ENCODE assay signal across 8 cellular contexts in the genomic region with DNA sequence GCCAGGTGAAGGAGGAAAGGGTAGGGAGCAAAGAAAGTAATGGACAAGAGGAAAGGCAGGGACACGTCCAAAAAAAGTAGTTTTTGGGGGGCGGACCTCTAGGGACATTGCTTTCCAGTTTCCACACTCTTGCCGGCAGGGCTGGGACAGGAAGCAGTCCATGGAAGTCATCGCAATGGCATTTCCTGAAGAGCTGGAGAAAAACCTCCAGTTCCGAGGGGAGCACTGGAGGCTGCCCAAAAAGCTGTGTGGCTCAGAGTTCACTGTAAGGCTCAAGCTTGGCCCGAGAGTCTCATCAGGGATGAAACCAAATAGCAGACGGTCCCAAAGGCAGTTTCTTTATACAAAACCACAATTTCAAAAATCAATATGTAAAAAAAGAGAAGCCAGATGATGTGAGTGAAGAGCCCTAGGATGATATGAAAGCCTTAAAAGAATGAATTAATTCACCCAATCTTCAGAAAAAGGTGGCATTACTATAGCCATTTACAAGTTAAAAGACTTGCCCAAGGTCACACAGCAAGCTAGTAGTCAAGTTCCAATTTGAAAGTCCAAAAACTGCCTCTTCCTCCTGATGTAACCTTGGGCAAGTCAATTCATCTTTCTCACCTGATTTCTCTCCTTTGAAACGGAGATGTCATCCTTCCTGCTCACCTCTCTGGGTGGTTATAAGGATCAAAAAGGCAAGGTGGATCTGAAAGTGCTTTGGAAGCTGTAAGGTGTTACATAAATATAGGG. TPM values are rescaled to one million over a fixed set of nuclear protein-coding genes. Genes with fewer than 3 reads are reported as not detected.
DNase-seq lines count a peak whose midpoint lies in the region; ATAC-seq, FAIRE-seq and TF ChIP-seq lines count a peak whose summit lies in the region.

No MANE protein-coding gene starts in this region.

- peak overlapping the region; percentile 85 for H3K27ac ChIP-seq in psoas muscle

- no peak for ATAC-seq in activated CD8-positive, alpha-beta T cell treated with anti-CD3 and anti-CD28 coated beads, Interleukin-2, amount 10 ng/mL, durations not matched to agents 7 days and 5 days
- ATAC-seq in Right ventricle myocardium inferior (peak; percentile 64), psoas muscle (peak in 3 of 4 donors; percentile 38 to 54 (median 49)), HG03159 (IDR thresholded peaks at IDR 0.05; ENCODE audit: unreplicated experiment) (no peak)

- H3K4me3 ChIP-seq in psoas muscle = peak overlapping the region; percentile 53

- H3K4me1 Mint-ChIP-seq in activated CD8-positive, alpha-beta T cell treated with anti-CD3 and anti-CD28 coated beads, Interleukin-2, amount 10 ng/mL, durations not matched to agents 7 days and 5 days (ENCODE audit: low read depth) = peaks cover 87% of the 10 kb centered on the region

- POLR2A ChIA-PET in activated CD8-positive, alpha-beta T cell treated with anti-CD3 and anti-CD28 coated beads, Interleukin-2, amount 10 ng/mL, durations not matched to agents 7 days and 5 days (lab: Charles Lee) = interaction anchor here (1.0 to 11.5 kb wide), 3 partner anchors 9 to 38 kb away, joined by 3 to 193 read pairs (median 3); partner anchors contain the start of gene BCL2L1

- TF ChIP-seq POLR2A in H54 (IDR thresholded peaks at IDR 0.05; ENCODE audit: low read depth, low read length) = no peak

- H3K27me3 Mint-ChIP-seq in activated CD8-positive, alpha-beta T cell treated with anti-CD3 and anti-CD28 coated beads, Interleukin-2, amount 10 ng/mL, durations not matched to agents 7 days and 5 days (ENCODE audit: low read depth) = no peaks in the 10 kb centered on the region

- CTCF ChIA-PET in activated CD8-positive, alpha-beta T cell treated with anti-CD3 and anti-CD28 coated beads, Interleukin-2, amount 10 ng/mL, durations not matched to agents 7 days and 5 days (lab: Charles Lee) = interaction anchor here (0.8 to 6.2 kb wide), 4 partner anchors 10 to 100 kb away, joined by 4 to 57 read pairs (median 8); partner anchors contain the start of gene BCL2L1

- H3K36me3 ChIP-seq in psoas muscle (ENCODE audit: insufficient read depth in 1 of 2, low read depth in 1 of 2) = peaks cover 15 to 42% of the 10 kb centered on the region in 2 donors

- FAIRE-seq in H54 (lab: Jason Lieb, UNC) = no peak

- H3K4me3 Mint-ChIP-seq in activated CD8-positive, alpha-beta T cell treated with anti-CD3 and anti-CD28 coated beads, Interleukin-2, amount 10 ng/mL, durations not matched to agents 7 days and 5 days = no peak overlapping the region

- H3K9me3 ChIP-seq in psoas muscle = no peaks in the 10 kb centered on the region

- no peaks in the 10 kb centered on the region for H3K27me3 ChIP-seq in psoas muscle (ENCODE audit: insufficient read depth in 3 of 3, low read length in 2 of 3)

- peak; percentile 71 for DNase-seq in H54 (ENCODE audit: insufficient read length, low spot score)
- no peak for DNase-seq in activated CD8-positive, alpha-beta T cell treated with anti-CD3 and anti-CD28 coated beads, Interleukin-2, amount 10 ng/mL, durations not matched to agents 7 days and 5 days
- peak; percentile 86 for DNase-seq in Right ventricle myocardium inferior (ENCODE audit: missing footprints)
- peak; percentile 88 to 90 for DNase-seq in psoas muscle
- DNase-seq in NCI-H524 (lab: John Stamatoyannopoulos, UW) = no peak
- DNase-seq in NCI-H2107 treated with DMSO at 0.1 percent for 48 hours (lab: John Stamatoyannopoulos, UW; ENCODE audit: unreplicated experiment) = no peak
- DNase-seq in NCI-H1105 treated with DMSO at 0.1 percent for 48 hours (lab: John Stamatoyannopoulos, UW) = no peak

- intact Hi-C loops in Right ventricle myocardium inferior (cut with DNase I) = no loop called here
- intact Hi-C loops in psoas muscle (cut with DNase I) = loop anchor here in 1 of 2 donors (10.0 kb wide), 1 partner anchor 139 kb away; no protein-coding TSS in a partner anchor

- H3K4me1 ChIP-seq in psoas muscle = peaks cover 93% of the 10 kb centered on the region

- no peaks in the 10 kb centered on the region for H3K9me3 Mint-ChIP-seq in activated CD8-positive, alpha-beta T cell treated with anti-CD3 and anti-CD28 coated beads, Interleukin-2, amount 10 ng/mL, durations not matched to agents 7 days and 5 days (ENCODE audit: insufficient read depth)

- H3K27ac Mint-ChIP-seq in activated CD8-positive, alpha-beta T cell treated with anti-CD3 and anti-CD28 coated beads, Interleukin-2, amount 10 ng/mL, durations not matched to agents 7 days and 5 days = peak overlapping the region; percentile 50

- TF ChIP-seq CTCF in psoas muscle (IDR thresholded peaks at IDR 0.05) = no peak

- peaks cover 79% of the 10 kb centered on the region for H3K36me3 Mint-ChIP-seq in activated CD8-positive, alpha-beta T cell treated with anti-CD3 and anti-CD28 coated beads, Interleukin-2, amount 10 ng/mL, durations not matched to agents 7 days and 5 days (ENCODE audit: low read depth)

- WGBS in psoas muscle, 3 donors = 31 to 42% (median 38%) methylated on average over 8 of the region's 8 CpGs

RNA-seq across cellular contexts. Expression of gene BCL2L1, which starts 9.2 kb away (rescaled TPM):
- 10 to 100 TPM; 71.4 to 73.0 TPM for total RNA-seq in activated CD8-positive, alpha-beta T cell treated with anti-CD3 and anti-CD28 coated beads, Interleukin-2, amount 10 ng/mL, durations not matched to agents 7 days and 5 days
- total RNA-seq in Right ventricle myocardium inferior (55.2 TPM), psoas muscle (10 to 100 TPM; 34.5 to 95.1 (median 76.3) TPM)
- polyA plus RNA-seq in psoas muscle = 100 to 1,000 TPM in 1 of 3 donors, 10 to 100 TPM in 2; 42.3 to 204 (median 48.2) TPM

RNA-seq across cellular contexts. Expression of gene TPX2, which starts 25.6 kb away (rescaled TPM):
- 100 to 1,000 TPM; 172 to 174 TPM for total RNA-seq in activated CD8-positive, alpha-beta T cell treated with anti-CD3 and anti-CD28 coated beads, Interleukin-2, amount 10 ng/mL, durations not matched to agents 7 days and 5 days
- total RNA-seq in Right ventricle myocardium inferior (1.2 TPM), psoas muscle (1 to 10 TPM in 3 of 4 donors, under 1 TPM in 1; 0.63 to 2.2 (median 1.6) TPM)
- polyA plus RNA-seq in psoas muscle = 1 to 10 TPM; 2.6 to 8.5 (median 3.4) TPM

Comparison
In these comparisons a context has a peak if more than half of its experiments do, and no peak if none do; other contexts are left out.
1. DNase-seq: peak in H54 (single experiment), Right ventricle myocardium inferior (single experiment) and psoas muscle (2 of 2); none in activated CD8-positive, alpha-beta T cell treated with anti-CD3 and anti-CD28 coated beads, Interleukin-2, amount 10 ng/mL, durations not matched to agents 7 days and 5 days (single experiment), NCI-H524 (0 of 2), NCI-H2107 treated with DMSO at 0.1 percent for 48 hours (single experiment) and NCI-H1105 treated with DMSO at 0.1 percent for 48 hours (single experiment).
2. ATAC-seq: peak in Right ventricle myocardium inferior (single experiment) and psoas muscle (3 of 4); none in activated CD8-positive, alpha-beta T cell treated with anti-CD3 and anti-CD28 coated beads, Interleukin-2, amount 10 ng/mL, durations not matched to agents 7 days and 5 days (single experiment) and HG03159 (single experiment).
3. RNA of gene TPX2, which starts 25.6 kb away (total RNA-seq): 172 to 174 TPM in activated CD8-positive, alpha-beta T cell treated with anti-CD3 and anti-CD28 coated beads, Interleukin-2, amount 10 ng/mL, durations not matched to agents 7 days and 5 days; 0.63 to 2.2 TPM in psoas muscle and 1.2 TPM in Right ventricle myocardium inferior (single experiment); every median in the first group is over 10 times any median in the second.